In genomic region chr22:45537734-45538181, GRCh38 we compare ENCODE assay signal across 8 cellular contexts. TPM values are rescaled to one million over a fixed set of nuclear protein-coding genes. Genes with fewer than 3 reads are reported as not detected.
DNase-seq lines count a peak whose midpoint lies in the region; ATAC-seq, FAIRE-seq and TF ChIP-seq lines count a peak whose summit lies in the region.
"Had no signal": no experiment of that assay in that cellular context is flagged by ENCODE, and none has a peak within 500 bp of the region (broad histone marks: within the 10 kb centered on the region; RNA-seq: fewer than 3 reads in every experiment).

No MANE protein-coding gene starts in this region.

- H3K36me3 Mint-ChIP-seq in effector memory CD8-positive, alpha-beta T cell (ENCODE audit: insufficient read depth), result no peaks in the 10 kb centered on the region
- no peaks in the 10 kb centered on the region for H3K36me3 Mint-ChIP-seq in CD4-positive, alpha-beta T cell (ENCODE audit: low read depth)

- H3K27ac ChIP-seq in K562 (ENCODE audit: extremely low read depth, low read depth, low read length) (no peak overlapping the region), left lung (peak overlapping the region in 1 of 2 donors; percentile 62), urinary bladder (ENCODE audit: low read depth) (peak overlapping the region; percentile 84)
- no peak overlapping the region for H3K27ac ChIP-seq in CD4-positive, alpha-beta T cell (ENCODE audit: low read depth, low read length)

- in situ Hi-C loops in K562 (cut with MboI), result no loop called here

- H4K20me1 ChIP-seq in K562 (replicated peaks; ENCODE audit: control insufficient read depth, insufficient read depth, low read length), result no peaks in the 10 kb centered on the region

- POLR2A ChIA-PET in K562 (lab: Yijun Ruan, JAX), result interaction anchor here (0.5 kb wide), 1 partner anchor 66 kb away, joined by 4 read pairs; no protein-coding TSS in a partner anchor
- POLR2A ChIA-PET in CD4-positive, alpha-beta T cell (lab: Charles Lee), result no interaction called here

- FAIRE-seq in K562 (lab: Jason Lieb, UNC), result no peak
- no peak for FAIRE-seq in GM19239 (lab: Jason Lieb, UNC)

- CTCF ChIA-PET in K562 (lab: Yijun Ruan, JAX; ENCODE audit: low intra/inter-chr PET ratio), result interaction anchor here (0.6 kb wide), 1 partner anchor 14 kb away, joined by 3 read pairs; no protein-coding TSS in a partner anchor
- CTCF ChIA-PET in CD4-positive, alpha-beta T cell (lab: Charles Lee), result no interaction called here

- intact Hi-C loops in K562 (cut with micrococcal nuclease) (no loop called here), left lung (cut with DNase I) (no loop called here)
- intact Hi-C loops in CD4-positive, alpha-beta T cell (cut with DNase I, micrococcal nuclease), result no loop called here

- no peak overlapping the region; a peak in 1 of 4 replicates for H3K9ac ChIP-seq in K562 (ENCODE audit: insufficient read depth in 1 of 2, low read depth in 2 of 2, low read length in 2 of 2)

- no peaks in the 10 kb centered on the region for H3K36me3 ChIP-seq in K562 (ENCODE audit: control insufficient read depth, insufficient read depth, low read length)
- H3K36me3 ChIP-seq in left lung, result no peaks in the 10 kb centered on the region
- H3K36me3 ChIP-seq in urinary bladder (ENCODE audit: insufficient read depth), result peaks cover 2% of the 10 kb centered on the region

- TF ChIP-seq EP300 in K562 (IDR thresholded peaks at IDR 0.05; ENCODE audit: low read length), result no peak

- H3K4me3 ChIP-seq in K562 (no peak overlapping the region), left lung (no peak overlapping the region), urinary bladder (ENCODE audit: low read depth, low read length) (no peak overlapping the region)

- TF ChIP-seq CTCF in K562 (IDR thresholded peaks at IDR 0.05 in 2 of 3, conservative IDR thresholded peaks at IDR 0.05 in 1 of 3; ENCODE audit: insufficient read depth in 2 of 3, low read depth in 1 of 3, low read length in 3 of 3), result no peak
- no peak for TF ChIP-seq CTCF in left lung (IDR thresholded peaks at IDR 0.05)
- no peak for TF ChIP-seq CTCF in CD4-positive, alpha-beta T cell (IDR thresholded peaks at IDR 0.05)

- H3K27ac Mint-ChIP-seq in effector memory CD8-positive, alpha-beta T cell, result no peak overlapping the region
- H3K27ac Mint-ChIP-seq in CD4-positive, alpha-beta T cell, result no peak overlapping the region
- H3K27ac Mint-ChIP-seq: T-helper 1 cell treated with Interleukin-12 subunit alpha and Interleukin-12 subunit beta and Interleukin-4 antibody, amounts not matched to agents 30 μg/mL and 1 μg/mL, for 36 hours had no signal

- H3K79me2 ChIP-seq in K562 (ENCODE audit: control insufficient read depth, insufficient read depth, low read length), result no peaks in the 10 kb centered on the region

- peaks cover 2 to 61% of the 10 kb centered on the region in 2 experiments; a peak in 3 of 5 replicates for H3K27me3 ChIP-seq in K562 (ENCODE audit: control insufficient read depth in 2 of 2, insufficient read depth in 2 of 2, low read length in 2 of 2)
- peaks cover 0 to 23% of the 10 kb centered on the region in 2 donors for H3K27me3 ChIP-seq in left lung
- H3K27me3 ChIP-seq in CD4-positive, alpha-beta T cell (ENCODE audit: control insufficient read depth, insufficient read depth, low read length), result no peaks in the 10 kb centered on the region

- no peak for ATAC-seq in K562
- peak; percentile 55 for ATAC-seq in left lung
- no peak for ATAC-seq in effector memory CD8-positive, alpha-beta T cell (replicated peaks)
- ATAC-seq in CD4-positive, alpha-beta T cell (ENCODE audit: poor library complexity), result no peak

- H2AFZ ChIP-seq in K562 (ENCODE audit: low read depth, low read length), result no peak overlapping the region

- H3K4me1 ChIP-seq in K562 (replicated peaks in 1 of 2; ENCODE audit: control insufficient read depth in 2 of 2, insufficient read depth in 2 of 2, low read length in 2 of 2), result no peaks in the 10 kb centered on the region
- no peaks in the 10 kb centered on the region for H3K4me1 ChIP-seq in left lung
- no peaks in the 10 kb centered on the region for H3K4me1 ChIP-seq in urinary bladder (ENCODE audit: insufficient read depth)

- no peak for TF ChIP-seq POLR2A in K562 (conservative IDR thresholded peaks at IDR 0.05)

- TF ChIP-seq RAD21 in K562 (CRISPR knock-in tag; conservative IDR thresholded peaks at IDR 0.05 in 1 of 2, IDR thresholded peaks at IDR 0.05 in 1 of 2), result no peak

- H3K27me3 Mint-ChIP-seq in effector memory CD8-positive, alpha-beta T cell, result peaks cover 23 to 54% of the 10 kb centered on the region in 2 donors
- peaks cover 5% of the 10 kb centered on the region for H3K27me3 Mint-ChIP-seq in CD4-positive, alpha-beta T cell

- H3K4me2 ChIP-seq in K562 (ENCODE audit: insufficient read depth, low read length), result no peak overlapping the region

- H3K9me3 ChIP-seq in K562 (replicated peaks; ENCODE audit: control insufficient read depth, insufficient read depth, low read depth, low read length) (no peaks in the 10 kb centered on the region), left lung (no peaks in the 10 kb centered on the region)
- no peaks in the 10 kb centered on the region for H3K9me3 ChIP-seq in CD4-positive, alpha-beta T cell (ENCODE audit: control insufficient read depth, low read length)

- DNase-seq in NCI-H1092 (lab: John Stamatoyannopoulos, UW) (peak; percentile 17), K562 (ENCODE audit: extremely low read depth in 1 of 4, low spot score in 3 of 4) (no peak), left lung (peak; percentile 71 to 77), GM19239 (ENCODE audit: insufficient read length, low spot score) (no peak)
- DNase-seq in effector memory CD8-positive, alpha-beta T cell, result no peak
- DNase-seq in CD4-positive, alpha-beta T cell, result no peak

- WGBS in K562 (ENCODE audit: insufficient coverage, low coverage, missing lambda C conversion rate), result 2% methylated on average over 13 of the region's 15 CpGs
- 19% methylated on average over 15 of the region's 15 CpGs for WGBS in urinary bladder

- no peaks in the 10 kb centered on the region for H3K9me3 Mint-ChIP-seq in effector memory CD8-positive, alpha-beta T cell
- H3K9me3 Mint-ChIP-seq in CD4-positive, alpha-beta T cell, result no peaks in the 10 kb centered on the region
- H3K9me3 Mint-ChIP-seq: T-helper 1 cell treated with Interleukin-12 subunit alpha and Interleukin-12 subunit beta and Interleukin-4 antibody, amounts not matched to agents 30 μg/mL and 1 μg/mL, for 36 hours had no signal

- H3K4me1 Mint-ChIP-seq in effector memory CD8-positive, alpha-beta T cell (ENCODE audit: low read depth in 2 of 2), result no peaks in the 10 kb centered on the region
- H3K4me1 Mint-ChIP-seq in CD4-positive, alpha-beta T cell (ENCODE audit: low read depth), result no peaks in the 10 kb centered on the region

- no peaks in the 10 kb centered on the region for H3K9me1 ChIP-seq in K562 (ENCODE audit: control insufficient read depth, insufficient read depth, low read length)

- BruUV-seq in K562 (replicated peaks; lab: Mats Ljungman, UMichigan), result no TSS peak

- no peak overlapping the region for H3K4me3 Mint-ChIP-seq in effector memory CD8-positive, alpha-beta T cell
- H3K4me3 Mint-ChIP-seq in CD4-positive, alpha-beta T cell, result no peak overlapping the region
- H3K4me3 Mint-ChIP-seq: T-helper 1 cell treated with Interleukin-12 subunit alpha and Interleukin-12 subunit beta and Interleukin-4 antibody, amounts not matched to agents 30 μg/mL and 1 μg/mL, for 36 hours had no signal

TF ChIP-seq in K562, 482 proteins besides CTCF, POLR2A, EP300 and RAD21:
- TF ChIP-seq NFIC (IDR thresholded peaks at IDR 0.05), result peak; percentile 36
- no peak for TF ChIP-seq CBX3 (IDR thresholded peaks at IDR 0.05; ENCODE audit: borderline replicate concordance in 1 of 2, low read length in 2 of 2)

RNA-seq across cellular contexts. Expression of gene FBLN1, which starts 35.1 kb away (rescaled TPM):
- not detected in 2 replicates for total RNA-seq in K562 (2011; cell fraction: chromatin; rRNA removed; ENCODE audit: low replicate concordance)
- total RNA-seq in K562 (2011; cell fraction: nucleolus; rRNA removed), result not detected in 2 replicates
- not detected in 2 replicates for total RNA-seq in K562 (2011; cell fraction: nucleoplasm; rRNA removed)
- not detected in 2 replicates for total RNA-seq in K562 (2014; rRNA removed)
- not detected in 2 replicates for total RNA-seq in K562 (2014; rRNA removed; fragmentation: Illumina TruSeq; extraction: Trizol)
- total RNA-seq in K562 (2015; rRNA removed; fragmentation: Illumina TruSeq; extraction: Trizol), result not detected in 2 replicates
- total RNA-seq in K562 (2021), result 0.56 and 0.66 TPM in 2 replicates
- not detected in 2 replicates for polyA plus RNA-seq in K562 (2011; rRNA removed)
- 0.10 TPM in 1 of 2 replicates, not detected in the other for polyA plus RNA-seq in K562 (2011; cell fraction: cytosol; rRNA removed)
- polyA plus RNA-seq in K562 (2011; cell fraction: nucleus; rRNA removed), result 0.33 TPM in 1 of 2 replicates, not detected in the other
- polyA plus RNA-seq in K562 (2012), result not detected in 2 replicates
- not detected in 2 replicates for polyA plus RNA-seq in K562 (2014; fragmentation: Illumina TruSeq; extraction: Trizol)
- not detected for polyA plus RNA-seq in K562 (2014; fragmentation: Nextera tagmentation; extraction: Ambion mirVana)
- polyA plus RNA-seq in K562 (2014; rRNA removed), result not detected in 2 replicates
- not detected in 2 replicates for polyA minus RNA-seq in K562 (2011; rRNA and poly(A)+ RNA removed)
- 2.7 TPM in 1 of 2 replicates, not detected in the other for polyA minus RNA-seq in K562 (2011; cell fraction: cytosol; rRNA and poly(A)+ RNA removed)
- 0.13 TPM in 1 of 2 replicates, not detected in the other for polyA minus RNA-seq in K562 (2011; cell fraction: nucleus; rRNA and poly(A)+ RNA removed)
- total RNA-seq in left lung, result 100 to 1,000 TPM; 351 to 447 TPM
- total RNA-seq in urinary bladder, result 700 TPM
- 1,381 TPM for polyA plus RNA-seq in urinary bladder
- total RNA-seq in CD4-positive, alpha-beta T cell, result not detected

Comparison
In these comparisons a context has a peak if more than half of its experiments do, and no peak if none do; other contexts are left out.
1. DNase-seq: peak in NCI-H1092 (single experiment) and left lung (2 of 2); none in K562 (0 of 4), effector memory CD8-positive, alpha-beta T cell (0 of 3), CD4-positive, alpha-beta T cell (0 of 10) and GM19239 (single experiment).
2. RNA of gene FBLN1, which starts 35.1 kb away (total RNA-seq): 700 TPM in urinary bladder (single experiment) and 351 to 447 TPM in left lung; 0.56 to 0.66 TPM in K562 and not detected in CD4-positive, alpha-beta T cell; every median in the first group is over 100 times any median in the second.